ENCODE assay signal across 8 cellular contexts in the genomic region with DNA sequence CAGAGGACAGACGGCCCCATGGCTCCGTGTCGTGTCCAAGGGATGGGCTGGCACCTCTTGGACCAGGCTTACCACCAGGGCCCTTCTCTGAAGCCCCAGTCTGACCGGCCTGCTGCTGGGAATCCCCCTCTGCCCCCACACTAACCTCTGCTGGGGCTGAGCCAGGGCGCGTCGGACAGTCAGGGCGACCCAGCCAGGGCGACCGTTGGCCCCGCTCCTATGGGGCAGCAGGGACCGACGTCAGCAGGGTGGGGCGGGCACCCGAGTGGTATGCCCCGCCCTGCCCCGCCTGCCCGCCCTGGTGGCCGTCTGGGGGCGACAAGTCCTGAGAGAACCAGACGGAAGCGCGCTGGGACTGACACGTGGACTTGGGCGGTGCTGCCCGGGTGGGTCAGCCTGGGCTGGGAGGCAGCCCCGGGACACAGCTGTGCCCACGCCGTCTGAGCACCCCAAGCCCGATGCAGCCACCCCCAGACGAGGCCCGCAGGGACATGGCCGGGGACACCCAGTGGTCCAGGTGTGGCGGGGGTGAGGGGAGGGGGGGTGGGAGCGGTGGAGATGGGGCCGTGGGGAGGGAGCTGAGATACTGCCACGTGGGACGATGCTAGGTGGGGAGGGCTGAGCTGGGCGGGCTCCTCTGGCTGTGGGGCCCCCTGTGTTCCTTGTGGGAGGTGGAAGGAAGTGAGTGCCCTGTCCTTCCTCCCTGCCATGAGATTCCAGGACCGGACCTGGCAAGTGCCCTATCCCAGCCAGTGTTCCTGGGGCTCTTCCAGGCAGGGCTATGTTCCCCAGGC. TPM values are rescaled to one million over a fixed set of nuclear protein-coding genes. Genes with fewer than 3 reads are reported as not detected.
A peak's percentile ranks its signal among the peaks of the same experiment; 100 is the strongest.
DNase-seq lines count a peak whose midpoint lies in the region; FAIRE-seq and TF ChIP-seq lines count a peak whose summit lies in the region.

A gene with protein sequence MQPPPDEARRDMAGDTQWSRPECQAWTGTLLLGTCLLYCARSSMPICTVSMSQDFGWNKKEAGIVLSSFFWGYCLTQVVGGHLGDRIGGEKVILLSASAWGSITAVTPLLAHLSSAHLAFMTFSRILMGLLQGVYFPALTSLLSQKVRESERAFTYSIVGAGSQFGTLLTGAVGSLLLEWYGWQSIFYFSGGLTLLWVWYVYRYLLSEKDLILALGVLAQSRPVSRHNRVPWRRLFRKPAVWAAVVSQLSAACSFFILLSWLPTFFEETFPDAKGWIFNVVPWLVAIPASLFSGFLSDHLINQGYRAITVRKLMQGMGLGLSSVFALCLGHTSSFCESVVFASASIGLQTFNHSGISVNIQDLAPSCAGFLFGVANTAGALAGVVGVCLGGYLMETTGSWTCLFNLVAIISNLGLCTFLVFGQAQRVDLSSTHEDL (plus strand): TSS at position 337 of the 794 bp plus-strand sequence. CDS start 122 bp downstream, at position 459.

- FAIRE-seq in astrocyte (lab: Jason Lieb, UNC), result no peak

- H3K27me3 Mint-ChIP-seq in astrocyte (ENCODE audit: low read depth, unreplicated experiment), result no peaks in the 10 kb centered on the region

- H3K4me1 ChIP-seq in HAP-1, result peaks cover 17% of the 10 kb centered on the region
- peaks cover 23% of the 10 kb centered on the region for H3K4me1 ChIP-seq in NT2/D1 (ENCODE audit: insufficient read depth, insufficient read length)
- H3K4me1 ChIP-seq in astrocyte (ENCODE audit: insufficient read depth, low read length), result peaks cover 7% of the 10 kb centered on the region

- CTCF ChIA-PET in GM10248 (lab: Yijun Ruan, JAX), result interaction anchor here (0.9 to 6.9 kb wide), 7 partner anchors 17 to 57 kb away, joined by 3 to 33 read pairs (median 17); no protein-coding TSS in a partner anchor

- H3K4me1 Mint-ChIP-seq in astrocyte (ENCODE audit: low read depth, unreplicated experiment), result peaks cover 5% of the 10 kb centered on the region

- H4K20me1 ChIP-seq in astrocyte (ENCODE audit: insufficient read depth, low read length), result peaks cover 18% of the 10 kb centered on the region

- TF ChIP-seq CTCF in GM10248 (IDR thresholded peaks at IDR 0.05; ENCODE audit: control extremely low read depth, extremely low read depth, low read depth, missing control alignments) (peak; percentile 42), astrocyte (IDR thresholded peaks at IDR 0.05; ENCODE audit: insufficient read depth, low read depth, low read length) (no peak)

- H3K4me3 ChIP-seq in HAP-1, result peak within 1 kb of the TSS; percentile 35
- peak within 1 kb of the TSS; percentile 22 for H3K4me3 ChIP-seq in NT2/D1 (ENCODE audit: insufficient read length, low read depth)
- H3K4me3 ChIP-seq in astrocyte (ENCODE audit: insufficient read depth, low read depth, low read length), result peak within 1 kb of the TSS; percentile 14

- H3K4me2 ChIP-seq in astrocyte (ENCODE audit: low read length), result peak within 1 kb of the TSS; percentile 73

- H3K9ac ChIP-seq in NT2/D1 (ENCODE audit: insufficient read length, low read depth) (peak within 1 kb of the TSS; percentile 81), astrocyte (ENCODE audit: low read length) (peak within 1 kb of the TSS; percentile 57)

- H3K36me3 ChIP-seq in HAP-1 (replicated peaks) (peaks cover 12% of the 10 kb centered on the region; the same call in 1 of the 2 replicates), NT2/D1 (ENCODE audit: insufficient read depth, insufficient read length, low read length) (peaks cover 41% of the 10 kb centered on the region), astrocyte (ENCODE audit: insufficient read depth, low read length) (peaks cover 11% of the 10 kb centered on the region)

- peak; percentile 92 for DNase-seq in GM10248 (ENCODE audit: extremely low spot score)
- DNase-seq in HAP-1 (ENCODE audit: low spot score in 2 of 2), result peak; percentile 33 to 83
- DNase-seq in NT2/D1 (ENCODE audit: low read depth, low spot score), result no peak
- peak; percentile 10 for DNase-seq in astrocyte (ENCODE audit: low read depth)
- DNase-seq in iPS-NIHi11 (ENCODE audit: low spot score), result peak; percentile 88
- peak; percentile 45 for DNase-seq in stimulated activated CD4-positive, alpha-beta T cell treated with anti-CD3 and anti-CD28 coated beads, Interleukin-4, amount 100 ng/mL, for 1 hour
- DNase-seq in COLO829 (ENCODE audit: low spot score), result no peak
- no peak for DNase-seq in midbrain (lab: John Stamatoyannopoulos, UW)

- H3K79me2 ChIP-seq in astrocyte (ENCODE audit: insufficient read depth, low read length), result peaks cover 7% of the 10 kb centered on the region

- H3K9me3 Mint-ChIP-seq in astrocyte (ENCODE audit: unreplicated experiment), result peaks cover 2% of the 10 kb centered on the region

- in situ Hi-C loops in HAP-1 (cut with MboI; ENCODE audit: low sequenced_read_pairs), result no loop called here

- H2AFZ ChIP-seq in astrocyte (ENCODE audit: low read depth, low read length), result peak within 1 kb of the TSS; percentile 40

- POLR2A ChIA-PET in GM10248 (lab: Yijun Ruan, JAX), result interaction anchor here (0.6 to 1.4 kb wide), 4 partner anchors 9 to 60 kb away, joined by 3 to 4 read pairs (median 4); a partner anchor contains a TSS

- peaks cover 25% of the 10 kb centered on the region for H3K36me3 Mint-ChIP-seq in astrocyte (ENCODE audit: low read depth, unreplicated experiment)

- peak within 1 kb of the TSS; percentile 66 for H3K4me3 Mint-ChIP-seq in astrocyte (ENCODE audit: unreplicated experiment)

- H3K27ac ChIP-seq in astrocyte (ENCODE audit: low read depth, low read length), result no peak within 1 kb of the TSS

- no peak within 1 kb of the TSS for H3K27ac Mint-ChIP-seq in astrocyte (ENCODE audit: unreplicated experiment)

- no peaks in the 10 kb centered on the region for H3K9me3 ChIP-seq in HAP-1
- peaks cover 9% of the 10 kb centered on the region; the same call in 1 of the 2 replicates for H3K9me3 ChIP-seq in NT2/D1 (ENCODE audit: insufficient read depth, low read length)
- peaks cover 4% of the 10 kb centered on the region for H3K9me3 ChIP-seq in astrocyte (ENCODE audit: insufficient read depth, low read depth, low read length)

- no peaks in the 10 kb centered on the region for H3K27me3 ChIP-seq in HAP-1 (ENCODE audit: low read depth)
- H3K27me3 ChIP-seq in NT2/D1 (ENCODE audit: insufficient read depth, insufficient read length), result no peaks in the 10 kb centered on the region
- H3K27me3 ChIP-seq in astrocyte (ENCODE audit: insufficient read depth, low read length), result no peaks in the 10 kb centered on the region

RNA-seq across cellular contexts. Expression of the gene that starts here (rescaled TPM):
- 11.6 and 12.4 TPM in 2 replicates for total RNA-seq in astrocyte

Comparison
In these comparisons a context has a peak if more than half of its experiments do, and no peak if none do; other contexts are left out.
1. DNase-seq: peak in GM10248 (single experiment), HAP-1 (2 of 2), astrocyte (single experiment), iPS-NIHi11 (single experiment) and stimulated activated CD4-positive, alpha-beta T cell treated with anti-CD3 and anti-CD28 coated beads, Interleukin-4, amount 100 ng/mL, for 1 hour (single experiment); none in NT2/D1 (single experiment), COLO829 (single experiment) and midbrain (single experiment).
2. Peak in every context shown above with its lines, with median percentiles within 50 percentile points of each other: H3K4me3 ChIP-seq.